Comparison of ENCODE assay signal across 1 cellular context in the genomic region with DNA sequence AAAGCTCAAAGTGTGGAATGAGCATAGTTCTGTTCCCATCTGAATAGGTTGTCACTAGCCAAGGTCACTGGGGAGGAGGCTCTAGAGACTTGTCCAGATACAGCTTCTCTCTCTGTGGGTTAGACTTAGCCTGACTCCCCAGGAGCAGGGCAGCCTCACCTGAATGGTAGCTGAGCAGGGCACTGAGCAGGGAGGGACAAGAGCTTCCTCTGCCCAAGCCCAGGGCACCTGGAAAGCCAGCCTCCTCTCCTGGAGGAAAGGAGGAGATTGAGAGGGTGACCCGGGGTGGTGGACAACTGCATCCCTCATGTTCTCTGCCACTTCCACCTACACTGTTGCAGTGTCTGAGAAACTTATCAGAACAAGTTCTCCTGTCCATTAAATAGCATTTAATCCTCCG.
TF ChIP-seq lines count a peak whose summit lies in the region.

No MANE protein-coding gene starts in this region.

TF ChIP-seq in H1, 55 proteins besides CTCF, POLR2A, EP300 and RAD21:
- no peak for TF ChIP-seq EZH2 (IDR thresholded peaks at IDR 0.05; ENCODE audit: low read depth, low read length, severe bottlenecking)
- TF ChIP-seq BCL11A (IDR thresholded peaks at IDR 0.05; ENCODE audit: low read depth in 2 of 2, low read length in 2 of 2): no peak
- TF ChIP-seq NRF1 (IDR thresholded peaks at IDR 0.05; ENCODE audit: low read depth, low read length): no peak
- TF ChIP-seq BACH1 (IDR thresholded peaks at IDR 0.05; ENCODE audit: low read length): no peak
- TF ChIP-seq TAF1 (IDR thresholded peaks at IDR 0.05; ENCODE audit: low read depth, low read length): no peak
- TF ChIP-seq SRF (IDR thresholded peaks at IDR 0.05; ENCODE audit: low read depth, low read length): no peak
- TF ChIP-seq TBP (IDR thresholded peaks at IDR 0.05; ENCODE audit: low read depth, low read length): no peak
- no peak for TF ChIP-seq USF2 (IDR thresholded peaks at IDR 0.05; ENCODE audit: low read length)
- no peak for TF ChIP-seq NANOG (IDR thresholded peaks at IDR 0.05; ENCODE audit: insufficient read depth, low read depth, low read length, poor library complexity, severe bottlenecking)
